ENCODE assay signal across 1 cellular context in the genomic region with DNA sequence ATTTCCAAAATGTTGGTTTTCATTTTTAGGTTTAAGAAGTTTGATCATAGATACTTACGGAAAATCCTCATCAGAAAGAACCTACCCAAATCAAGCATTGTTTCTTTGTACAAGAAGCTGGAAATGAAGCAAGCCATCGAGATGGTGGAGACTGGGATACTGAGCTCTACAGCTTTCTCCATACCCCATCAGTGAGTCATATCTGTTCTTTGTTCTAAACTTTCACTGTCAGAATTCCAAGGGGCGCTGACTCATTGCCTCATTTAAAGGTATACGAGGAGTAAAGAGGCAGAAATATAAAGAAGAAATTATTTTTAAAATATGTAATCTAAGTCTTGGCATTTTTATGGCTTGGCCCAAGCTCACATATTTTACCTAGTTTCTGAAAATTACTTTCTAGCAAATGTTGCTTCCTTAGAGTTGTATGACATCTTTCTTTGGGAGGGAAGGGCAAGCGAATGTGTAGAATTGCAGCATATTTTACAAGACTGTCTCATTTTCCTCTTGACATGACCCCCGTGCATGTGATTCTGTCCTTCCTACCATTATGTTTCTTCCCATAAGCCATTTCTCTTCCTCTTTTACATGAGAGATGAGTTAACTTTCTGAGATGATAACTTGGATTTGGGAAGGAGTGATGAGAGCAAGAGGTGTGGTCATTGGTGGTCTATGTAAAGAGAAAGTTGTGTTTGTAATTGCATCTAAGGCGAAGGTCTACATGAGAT.
TF ChIP-seq lines count a peak whose summit lies in the region.

No MANE protein-coding gene starts in this region.

TF ChIP-seq in GM23338, 12 proteins besides CTCF, POLR2A, EP300 and RAD21 (continued from another document):
- TF ChIP-seq, protein P1, sequence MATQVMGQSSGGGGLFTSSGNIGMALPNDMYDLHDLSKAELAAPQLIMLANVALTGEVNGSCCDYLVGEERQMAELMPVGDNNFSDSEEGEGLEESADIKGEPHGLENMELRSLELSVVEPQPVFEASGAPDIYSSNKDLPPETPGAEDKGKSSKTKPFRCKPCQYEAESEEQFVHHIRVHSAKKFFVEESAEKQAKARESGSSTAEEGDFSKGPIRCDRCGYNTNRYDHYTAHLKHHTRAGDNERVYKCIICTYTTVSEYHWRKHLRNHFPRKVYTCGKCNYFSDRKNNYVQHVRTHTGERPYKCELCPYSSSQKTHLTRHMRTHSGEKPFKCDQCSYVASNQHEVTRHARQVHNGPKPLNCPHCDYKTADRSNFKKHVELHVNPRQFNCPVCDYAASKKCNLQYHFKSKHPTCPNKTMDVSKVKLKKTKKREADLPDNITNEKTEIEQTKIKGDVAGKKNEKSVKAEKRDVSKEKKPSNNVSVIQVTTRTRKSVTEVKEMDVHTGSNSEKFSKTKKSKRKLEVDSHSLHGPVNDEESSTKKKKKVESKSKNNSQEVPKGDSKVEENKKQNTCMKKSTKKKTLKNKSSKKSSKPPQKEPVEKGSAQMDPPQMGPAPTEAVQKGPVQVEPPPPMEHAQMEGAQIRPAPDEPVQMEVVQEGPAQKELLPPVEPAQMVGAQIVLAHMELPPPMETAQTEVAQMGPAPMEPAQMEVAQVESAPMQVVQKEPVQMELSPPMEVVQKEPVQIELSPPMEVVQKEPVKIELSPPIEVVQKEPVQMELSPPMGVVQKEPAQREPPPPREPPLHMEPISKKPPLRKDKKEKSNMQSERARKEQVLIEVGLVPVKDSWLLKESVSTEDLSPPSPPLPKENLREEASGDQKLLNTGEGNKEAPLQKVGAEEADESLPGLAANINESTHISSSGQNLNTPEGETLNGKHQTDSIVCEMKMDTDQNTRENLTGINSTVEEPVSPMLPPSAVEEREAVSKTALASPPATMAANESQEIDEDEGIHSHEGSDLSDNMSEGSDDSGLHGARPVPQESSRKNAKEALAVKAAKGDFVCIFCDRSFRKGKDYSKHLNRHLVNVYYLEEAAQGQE (IDR thresholded peaks at IDR 0.05; ENCODE audit: unreplicated experiment): no peak
- TF ChIP-seq NANOG (IDR thresholded peaks at IDR 0.05; ENCODE audit: borderline replicate concordance) (no peak), EZH2 (IDR thresholded peaks at IDR 0.05; ENCODE audit: low read depth, unreplicated experiment) (no peak), CREB1 (CRISPR knock-in tag; IDR thresholded peaks at IDR 0.05; ENCODE audit: low read depth) (no peak), ZNF462 (CRISPR knock-in tag; IDR thresholded peaks at IDR 0.05) (no peak), EZH2phosphoT487 (IDR thresholded peaks at IDR 0.05; ENCODE audit: unreplicated experiment) (no peak), STAT1 (IDR thresholded peaks at IDR 0.05; ENCODE audit: unreplicated experiment) (no peak), JUNB (IDR thresholded peaks at IDR 0.05; ENCODE audit: unreplicated experiment) (no peak), POLR2AphosphoS5 (IDR thresholded peaks at IDR 0.05; ENCODE audit: low read depth) (no peak), ZNF114 (CRISPR knock-in tag; IDR thresholded peaks at IDR 0.05) (no peak)
